Comparison of ENCODE assay signal across 1 cellular context in the genomic region with DNA sequence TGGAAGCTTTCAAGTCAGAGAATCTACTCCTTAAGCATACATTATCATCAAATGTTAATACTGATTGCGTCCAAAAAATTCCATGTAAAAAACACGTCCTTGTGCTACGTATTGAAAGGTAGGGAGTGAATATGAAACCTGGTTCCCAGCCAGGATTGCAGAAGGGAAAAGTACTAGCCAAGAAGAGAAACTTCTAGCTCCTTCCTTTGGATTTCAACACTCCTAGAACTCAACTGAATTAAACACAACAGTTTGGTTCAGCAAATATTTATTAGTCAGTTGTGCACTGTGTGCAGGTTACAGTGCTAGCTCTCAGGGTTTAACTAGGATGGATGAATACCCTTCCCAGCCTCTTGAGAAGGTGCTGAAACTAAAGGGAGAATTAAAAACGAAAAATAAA.
TF ChIP-seq lines count a peak whose summit lies in the region.

No MANE protein-coding gene starts in this region.

TF ChIP-seq in A549, 52 proteins besides CTCF, POLR2A, EP300 and RAD21:
- TF ChIP-seq, protein P1, sequence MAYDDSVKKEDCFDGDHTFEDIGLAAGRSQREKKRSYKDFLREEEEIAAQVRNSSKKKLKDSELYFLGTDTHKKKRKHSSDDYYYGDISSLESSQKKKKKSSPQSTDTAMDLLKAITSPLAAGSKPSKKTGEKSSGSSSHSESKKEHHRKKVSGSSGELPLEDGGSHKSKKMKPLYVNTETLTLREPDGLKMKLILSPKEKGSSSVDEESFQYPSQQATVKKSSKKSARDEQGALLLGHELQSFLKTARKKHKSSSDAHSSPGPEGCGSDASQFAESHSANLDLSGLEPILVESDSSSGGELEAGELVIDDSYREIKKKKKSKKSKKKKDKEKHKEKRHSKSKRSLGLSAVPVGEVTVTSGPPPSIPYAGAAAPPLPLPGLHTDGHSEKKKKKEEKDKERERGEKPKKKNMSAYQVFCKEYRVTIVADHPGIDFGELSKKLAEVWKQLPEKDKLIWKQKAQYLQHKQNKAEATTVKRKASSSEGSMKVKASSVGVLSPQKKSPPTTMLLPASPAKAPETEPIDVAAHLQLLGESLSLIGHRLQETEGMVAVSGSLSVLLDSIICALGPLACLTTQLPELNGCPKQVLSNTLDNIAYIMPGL (CRISPR knock-in tag; IDR thresholded peaks at IDR 0.05; ENCODE audit: borderline replicate concordance) = no peak
- TF ChIP-seq MYC (IDR thresholded peaks at IDR 0.05; ENCODE audit: borderline replicate concordance, low read length) (no peak), BCL3 (IDR thresholded peaks at IDR 0.05) (no peak), ZFP36 (IDR thresholded peaks at IDR 0.05; ENCODE audit: borderline replicate concordance, partially characterized antibody) (no peak), MAZ (IDR thresholded peaks at IDR 0.05; ENCODE audit: borderline replicate concordance, low read depth, low read length) (no peak), POLR2AphosphoS2 (conservative IDR thresholded peaks at IDR 0.05; ENCODE audit: low read length) (no peak), HEYL (CRISPR knock-in tag; IDR thresholded peaks at IDR 0.05) (no peak), SREBF2 (IDR thresholded peaks at IDR 0.05) (no peak), KDM1A (IDR thresholded peaks at IDR 0.05; ENCODE audit: low read depth) (no peak), HOXA7 (CRISPR knock-in tag; IDR thresholded peaks at IDR 0.05) (no peak), ESRRA (IDR thresholded peaks at IDR 0.05; ENCODE audit: borderline replicate concordance, low read length) (no peak), RFX5 (IDR thresholded peaks at IDR 0.05) (no peak), CHD4 (IDR thresholded peaks at IDR 0.05; ENCODE audit: borderline replicate concordance) (no peak), NPAS2 (CRISPR knock-in tag; IDR thresholded peaks at IDR 0.05; ENCODE audit: borderline replicate concordance) (no peak)
- TF ChIP-seq, protein P2, sequence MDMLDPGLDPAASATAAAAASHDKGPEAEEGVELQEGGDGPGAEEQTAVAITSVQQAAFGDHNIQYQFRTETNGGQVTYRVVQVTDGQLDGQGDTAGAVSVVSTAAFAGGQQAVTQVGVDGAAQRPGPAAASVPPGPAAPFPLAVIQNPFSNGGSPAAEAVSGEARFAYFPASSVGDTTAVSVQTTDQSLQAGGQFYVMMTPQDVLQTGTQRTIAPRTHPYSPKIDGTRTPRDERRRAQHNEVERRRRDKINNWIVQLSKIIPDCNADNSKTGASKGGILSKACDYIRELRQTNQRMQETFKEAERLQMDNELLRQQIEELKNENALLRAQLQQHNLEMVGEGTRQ (IDR thresholded peaks at IDR 0.05) = no peak
